In the genomic region with DNA sequence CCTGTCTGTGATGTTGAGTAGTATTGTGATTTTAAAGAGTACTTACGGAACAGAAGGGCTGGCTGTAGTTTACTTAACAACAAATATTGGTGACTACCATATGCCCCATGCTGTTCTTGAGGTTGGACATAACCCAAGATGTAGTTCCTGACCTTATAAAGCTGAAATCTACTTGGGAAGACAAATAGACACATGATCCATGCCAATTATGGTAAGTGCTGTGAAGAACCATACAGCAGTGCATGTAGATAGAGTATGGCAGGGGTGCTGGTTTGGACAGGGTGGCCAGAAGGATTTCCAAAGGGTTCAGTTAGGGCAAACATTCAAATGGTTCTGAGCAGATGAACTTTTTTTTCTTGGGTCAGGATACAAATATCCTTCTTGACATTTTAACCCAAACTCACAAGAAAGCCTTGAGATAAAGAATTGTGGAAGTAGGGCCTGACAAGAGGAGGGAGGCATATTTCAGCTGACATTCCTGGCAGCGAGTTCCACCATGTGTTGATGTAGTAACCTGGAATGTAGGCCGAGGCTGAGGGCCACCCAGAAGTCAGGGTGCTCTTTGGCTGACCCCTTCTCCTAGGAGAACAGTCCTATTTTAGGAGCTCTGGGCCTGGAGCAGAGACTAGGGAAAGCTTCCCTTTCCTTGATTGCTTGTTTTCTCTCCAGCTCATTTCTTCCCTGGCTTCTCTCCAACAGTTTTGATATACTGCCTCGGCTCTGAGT, we compare ENCODE assay signal across 11 cellular contexts.
DNase-seq lines count a peak whose midpoint lies in the region; ATAC-seq and TF ChIP-seq lines count a peak whose summit lies in the region.
"Had no signal": no experiment of that assay in that cellular context is flagged by ENCODE, and none has a peak within 500 bp of the region (broad histone marks: within the 10 kb centered on the region; RNA-seq: fewer than 3 reads in every experiment).

No MANE protein-coding gene starts in this region.

- ATAC-seq in omental fat pad (ENCODE audit: low FRiP score) (peak; percentile 95), HG02938 (IDR thresholded peaks at IDR 0.05; ENCODE audit: unreplicated experiment) (no peak)

- H2BK5ac ChIP-seq in mesenchymal stem cell (ENCODE audit: low read depth, low read length, poor library complexity, severe bottlenecking), result no peak overlapping the region

- H2BK12ac ChIP-seq in mesenchymal stem cell (ENCODE audit: low read length in 2 of 2), result no peak overlapping the region

- H3K79me1 ChIP-seq in mesenchymal stem cell (replicated peaks; ENCODE audit: low read length, poor library complexity, severe bottlenecking), result no peaks in the 10 kb centered on the region

- no peaks in the 10 kb centered on the region for H3K4me1 ChIP-seq in mesenchymal stem cell (ENCODE audit: control insufficient read depth, insufficient read depth, low read depth, low read length)

- H3K4me2 ChIP-seq in mesenchymal stem cell (ENCODE audit: low read length, poor library complexity, severe bottlenecking), result no peak overlapping the region
- H3K4me2 ChIP-seq: PC-9 had no signal

- no peak overlapping the region for H3K9ac ChIP-seq in mesenchymal stem cell (ENCODE audit: low read length)

- 53% methylated on average over 3 of the region's 4 CpGs for WGBS in mesenchymal stem cell

- no peaks in the 10 kb centered on the region for H3K27me3 ChIP-seq in mesenchymal stem cell (ENCODE audit: control insufficient read depth in 1 of 2, insufficient read depth in 1 of 2, low read length in 2 of 2)

- H3K4ac ChIP-seq in mesenchymal stem cell (ENCODE audit: low read depth in 1 of 2, low read length in 2 of 2), result no peak overlapping the region

- H3K27ac ChIP-seq in mesenchymal stem cell (ENCODE audit: low read length, poor library complexity, severe bottlenecking), result no peak overlapping the region
- H3K27ac ChIP-seq: PC-9, WERI-Rb-1 had no signal

- no peak overlapping the region for H2AK5ac ChIP-seq in mesenchymal stem cell (ENCODE audit: low read length, severe bottlenecking)

- no peak overlapping the region for H3K4me3 ChIP-seq in AG10803 (ENCODE audit: low read length)
- H3K4me3 ChIP-seq in fibroblast of pulmonary artery (replicated peaks; ENCODE audit: low read depth, low read length), result no peak overlapping the region
- no peak overlapping the region for H3K4me3 ChIP-seq in mesenchymal stem cell (ENCODE audit: insufficient read depth in 1 of 2, low read depth in 1 of 2, low read length in 2 of 2)
- H3K4me3 ChIP-seq: PC-9 had no signal

- no peak overlapping the region for H4K91ac ChIP-seq in mesenchymal stem cell (ENCODE audit: low read length)

- H2AFZ ChIP-seq in mesenchymal stem cell (ENCODE audit: low read depth, low read length), result no peak overlapping the region
- H2AFZ ChIP-seq: PC-9 had no signal

- TF ChIP-seq CTCF in AG10803 (conservative IDR thresholded peaks at IDR 0.05; ENCODE audit: low read length) (no peak), fibroblast of pulmonary artery (IDR thresholded peaks at IDR 0.05; ENCODE audit: low read length, missing control alignments) (no peak), omental fat pad (IDR thresholded peaks at IDR 0.05) (no peak)

- H2BK15ac ChIP-seq in mesenchymal stem cell (ENCODE audit: low read depth, poor library complexity, severe bottlenecking), result no peak overlapping the region

- H4K8ac ChIP-seq in mesenchymal stem cell (ENCODE audit: low read length), result no peak overlapping the region

- H3K18ac ChIP-seq in mesenchymal stem cell (ENCODE audit: low read depth in 1 of 2, low read length in 2 of 2), result no peak overlapping the region

- H3K36me3 ChIP-seq in mesenchymal stem cell (ENCODE audit: control insufficient read depth in 1 of 2, insufficient read depth in 2 of 2, low read depth in 1 of 2, low read length in 2 of 2), result no peaks in the 10 kb centered on the region
- H3K36me3 ChIP-seq: WERI-Rb-1 had no signal

- H2BK120ac ChIP-seq in mesenchymal stem cell (ENCODE audit: low read depth, low read length), result no peak overlapping the region

- H3K23ac ChIP-seq in mesenchymal stem cell (ENCODE audit: low read length in 2 of 2), result no peak overlapping the region

- H3K14ac ChIP-seq in mesenchymal stem cell (ENCODE audit: low read length in 2 of 2), result no peak overlapping the region

- DNase-seq in AG10803 (ENCODE audit: low read depth) (peak; percentile 41), OCI-M1 (lab: John Stamatoyannopoulos, UW) (peak; percentile 11), fibroblast of pulmonary artery (ENCODE audit: low read depth) (peak; percentile 88), omental fat pad (ENCODE audit: low spot score) (no peak), mesenchymal stem cell (no peak)
- DNase-seq in activated CD4-positive, alpha-beta T cell treated with anti-CD3 and anti-CD28 coated beads for 1 hour, result no peak
- no peak for DNase-seq in stimulated activated CD4-positive, alpha-beta T cell treated with anti-CD3 and anti-CD28 coated beads, Interleukin-2, amount 100 ng/mL, for 48 hours
- DNase-seq: C1 segment of cervical spinal cord, PC-9, WERI-Rb-1 had no signal

- no peaks in the 10 kb centered on the region for H3K9me3 ChIP-seq in mesenchymal stem cell (ENCODE audit: control insufficient read depth, low read length)

Comparison
In these comparisons a context has a peak if more than half of its experiments do, and no peak if none do; other contexts are left out.
1. DNase-seq: peak in AG10803 (single experiment), OCI-M1 (single experiment) and fibroblast of pulmonary artery (single experiment); none in omental fat pad (single experiment), activated CD4-positive, alpha-beta T cell treated with anti-CD3 and anti-CD28 coated beads for 1 hour (single experiment), stimulated activated CD4-positive, alpha-beta T cell treated with anti-CD3 and anti-CD28 coated beads, Interleukin-2, amount 100 ng/mL, for 48 hours (0 of 2) and mesenchymal stem cell (single experiment).